8 cellular contexts compared by ENCODE assay signal in genomic region chr13:23433171-23434153, GRCh38. TPM values are rescaled to one million over a fixed set of nuclear protein-coding genes. Genes with fewer than 3 reads are reported as not detected.
A peak's percentile ranks its signal among the peaks of the same experiment; 100 is the strongest.
DNase-seq lines count a peak whose midpoint lies in the region; TF ChIP-seq lines count a peak whose summit lies in the region.

A gene with protein sequence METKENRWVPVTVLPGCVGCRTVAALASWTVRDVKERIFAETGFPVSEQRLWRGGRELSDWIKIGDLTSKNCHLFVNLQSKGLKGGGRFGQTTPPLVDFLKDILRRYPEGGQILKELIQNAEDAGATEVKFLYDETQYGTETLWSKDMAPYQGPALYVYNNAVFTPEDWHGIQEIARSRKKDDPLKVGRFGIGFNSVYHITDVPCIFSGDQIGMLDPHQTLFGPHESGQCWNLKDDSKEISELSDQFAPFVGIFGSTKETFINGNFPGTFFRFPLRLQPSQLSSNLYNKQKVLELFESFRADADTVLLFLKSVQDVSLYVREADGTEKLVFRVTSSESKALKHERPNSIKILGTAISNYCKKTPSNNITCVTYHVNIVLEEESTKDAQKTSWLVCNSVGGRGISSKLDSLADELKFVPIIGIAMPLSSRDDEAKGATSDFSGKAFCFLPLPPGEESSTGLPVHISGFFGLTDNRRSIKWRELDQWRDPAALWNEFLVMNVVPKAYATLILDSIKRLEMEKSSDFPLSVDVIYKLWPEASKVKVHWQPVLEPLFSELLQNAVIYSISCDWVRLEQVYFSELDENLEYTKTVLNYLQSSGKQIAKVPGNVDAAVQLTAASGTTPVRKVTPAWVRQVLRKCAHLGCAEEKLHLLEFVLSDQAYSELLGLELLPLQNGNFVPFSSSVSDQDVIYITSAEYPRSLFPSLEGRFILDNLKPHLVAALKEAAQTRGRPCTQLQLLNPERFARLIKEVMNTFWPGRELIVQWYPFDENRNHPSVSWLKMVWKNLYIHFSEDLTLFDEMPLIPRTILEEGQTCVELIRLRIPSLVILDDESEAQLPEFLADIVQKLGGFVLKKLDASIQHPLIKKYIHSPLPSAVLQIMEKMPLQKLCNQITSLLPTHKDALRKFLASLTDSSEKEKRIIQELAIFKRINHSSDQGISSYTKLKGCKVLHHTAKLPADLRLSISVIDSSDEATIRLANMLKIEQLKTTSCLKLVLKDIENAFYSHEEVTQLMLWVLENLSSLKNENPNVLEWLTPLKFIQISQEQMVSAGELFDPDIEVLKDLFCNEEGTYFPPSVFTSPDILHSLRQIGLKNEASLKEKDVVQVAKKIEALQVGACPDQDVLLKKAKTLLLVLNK (N-terminal part only) (minus strand): TSS chr13:23433702. CDS start chr13:23411239, 22,463 bp downstream.

- peaks cover 11% of the 10 kb centered on the region for H3K36me3 Mint-ChIP-seq in brain

- DNase-seq in ELF-1 (ENCODE audit: low read depth, low spot score), result peak; percentile 78
- peak; percentile 13 for DNase-seq in NCI-H1694 (lab: John Stamatoyannopoulos, UW)
- DNase-seq in iPS DF 6.9 (ENCODE audit: low read depth, low spot score), result peak; percentile 64
- DNase-seq in retina, result peak; percentile 95
- no peak for DNase-seq in germinal center (ENCODE audit: low spot score)
- DNase-seq in activated T-cell treated with anti-CD3 and anti-CD28 coated beads for 4 hours, result no peak
- DNase-seq in stimulated activated CD4-positive, alpha-beta T cell treated with anti-CD3 and anti-CD28 coated beads, Interleukin-4, amount 100 ng/mL, for 4 hours, result no peak

- H3K9me3 Mint-ChIP-seq in brain, result no peaks in the 10 kb centered on the region

- H3K4me3 Mint-ChIP-seq in brain, result peak within 1 kb of the TSS; percentile 84 to 93 (median 89)

- H3K4me1 ChIP-seq in iPS DF 6.9 (ENCODE audit: control insufficient read depth, insufficient read depth, low read length), result peaks cover 2% of the 10 kb centered on the region; the same call in 1 of the 2 replicates

- H3K4me1 Mint-ChIP-seq in brain, result peaks cover 68% of the 10 kb centered on the region

- WGBS in iPS DF 6.9 (ENCODE audit: insufficient coverage, insufficient read length), result no CpG with 5 or more reads among the region's 26 CpGs

- no peaks in the 10 kb centered on the region for H3K36me3 ChIP-seq in iPS DF 6.9 (ENCODE audit: control insufficient read depth, insufficient read depth, low read length)

- H3K27ac Mint-ChIP-seq in brain, result peak within 1 kb of the TSS; percentile 85 to 99 (median 96)

- TF ChIP-seq CTCF in brain (conservative IDR thresholded peaks at IDR 0.05), result no peak

- no peaks in the 10 kb centered on the region; the same call in 1 of the 2 replicates for H3K27me3 ChIP-seq in iPS DF 6.9 (ENCODE audit: control insufficient read depth, insufficient read depth, low read length)

- H3K4me3 ChIP-seq in iPS DF 6.9 (ENCODE audit: low read length), result peak within 1 kb of the TSS; percentile 57; the same call in 1 of the 2 replicates

- peaks cover 7% of the 10 kb centered on the region for H3K27me3 Mint-ChIP-seq in brain

- H3K27ac ChIP-seq in iPS DF 6.9 (ENCODE audit: low read length), result no peak within 1 kb of the TSS

- no peaks in the 10 kb centered on the region for H3K9me3 ChIP-seq in iPS DF 6.9 (ENCODE audit: control insufficient read depth, insufficient read depth, low read length)

RNA-seq across cellular contexts. Expression of the gene that starts here (rescaled TPM):
- 1.8 TPM for polyA plus RNA-seq in brain (ENCODE audit: insufficient read depth, low read depth, low replicate concordance)

Comparison
In these comparisons a context has a peak if more than half of its experiments do, and no peak if none do; other contexts are left out.
1. DNase-seq: peak in ELF-1 (single experiment), NCI-H1694 (single experiment), iPS DF 6.9 (single experiment) and retina (single experiment); none in germinal center (single experiment), activated T-cell treated with anti-CD3 and anti-CD28 coated beads for 4 hours (single experiment) and stimulated activated CD4-positive, alpha-beta T cell treated with anti-CD3 and anti-CD28 coated beads, Interleukin-4, amount 100 ng/mL, for 4 hours (0 of 2).